Comparison of ENCODE assay signal across 9 cellular contexts in the genomic region with DNA sequence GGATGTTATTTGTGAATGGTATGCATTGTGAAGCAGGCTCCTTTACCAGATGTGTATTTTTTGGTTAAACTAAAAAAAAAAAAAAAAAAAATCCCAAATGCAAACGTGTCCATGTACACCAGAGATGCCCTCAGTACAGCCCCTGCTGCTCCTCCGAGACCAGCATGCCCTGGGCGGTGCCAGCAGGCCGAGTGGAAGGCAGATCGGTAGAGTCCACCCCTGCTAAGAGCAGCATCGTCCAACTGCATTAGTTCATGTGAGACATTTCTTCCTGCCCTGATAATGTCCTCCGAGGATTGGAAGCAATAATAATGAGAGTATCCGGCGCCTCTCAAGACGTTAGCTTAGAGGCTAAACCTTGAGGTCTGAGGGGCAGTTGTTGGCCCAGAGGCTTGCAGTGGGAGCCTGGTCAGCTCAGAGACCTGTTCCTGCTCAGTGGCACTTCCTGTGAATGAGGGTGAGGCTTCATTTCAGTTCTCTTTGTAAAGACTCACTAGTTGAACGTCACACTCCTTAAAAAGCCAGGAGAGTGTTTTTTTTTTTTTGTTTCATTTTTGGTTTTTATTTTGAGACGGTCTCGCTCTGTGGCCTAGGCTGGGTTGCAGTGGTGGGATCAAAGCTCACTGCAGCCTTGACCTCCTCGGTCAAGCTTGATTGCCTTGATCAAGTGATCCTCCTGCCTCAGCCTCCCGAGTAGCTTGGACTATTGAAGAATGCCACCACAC. TPM values are rescaled to one million over a fixed set of nuclear protein-coding genes. Genes with fewer than 3 reads are reported as not detected.
A peak's percentile ranks its signal among the peaks of the same experiment; 100 is the strongest.
DNase-seq lines count a peak whose midpoint lies in the region; ATAC-seq and TF ChIP-seq lines count a peak whose summit lies in the region.
"Had no signal": no experiment of that assay in that cellular context is flagged by ENCODE, and none has a peak within 500 bp of the region (broad histone marks: within the 10 kb centered on the region; RNA-seq: fewer than 3 reads in every experiment).

No MANE protein-coding gene starts in this region.

- no peaks in the 10 kb centered on the region for H3K27me3 Mint-ChIP-seq in natural killer cell treated with Interleukin-12 subunit alpha and Interleukin-12 subunit beta and Interleukin-15 and Interleukin-18, amount 100 ng/mL, for 72 hours

- H3K4me3 Mint-ChIP-seq in natural killer cell treated with Interleukin-12 subunit alpha and Interleukin-12 subunit beta and Interleukin-15 and Interleukin-18, amount 100 ng/mL, for 72 hours: peak overlapping the region; percentile 70

- H3K9me3 Mint-ChIP-seq in natural killer cell treated with Interleukin-12 subunit alpha and Interleukin-12 subunit beta and Interleukin-15 and Interleukin-18, amount 100 ng/mL, for 72 hours: no peaks in the 10 kb centered on the region

- H3K36me3 Mint-ChIP-seq in natural killer cell treated with Interleukin-12 subunit alpha and Interleukin-12 subunit beta and Interleukin-15 and Interleukin-18, amount 100 ng/mL, for 72 hours: no peaks in the 10 kb centered on the region

- no peaks in the 10 kb centered on the region for H3K36me3 ChIP-seq in KOPT-K1 (ENCODE audit: insufficient read depth, low read length)

- no peak for TF ChIP-seq CTCF in RWPE1 (conservative IDR thresholded peaks at IDR 0.05; ENCODE audit: low read depth)

- H3K4me1 Mint-ChIP-seq in natural killer cell treated with Interleukin-12 subunit alpha and Interleukin-12 subunit beta and Interleukin-15 and Interleukin-18, amount 100 ng/mL, for 72 hours (ENCODE audit: low read depth in 2 of 2): peaks cover 12 to 17% of the 10 kb centered on the region in 2 donors

- no peaks in the 10 kb centered on the region for H3K9me3 ChIP-seq in KOPT-K1 (ENCODE audit: insufficient read depth, low read length, poor library complexity, severe bottlenecking)
- H3K9me3 ChIP-seq: SK-N-SH had no signal

- peak overlapping the region; percentile 82 to 92 for H3K27ac Mint-ChIP-seq in natural killer cell treated with Interleukin-12 subunit alpha and Interleukin-12 subunit beta and Interleukin-15 and Interleukin-18, amount 100 ng/mL, for 72 hours

- CTCF ChIA-PET in RWPE1 (lab: Yijun Ruan, JAX): interaction anchor here (1.7 kb wide), 1 partner anchor 28 kb away, joined by 8 read pairs; a partner anchor contains a TSS

- POLR2A ChIA-PET in RWPE1 (lab: Yijun Ruan, JAX; ENCODE audit: low non-redundant PET): no interaction called here

- DNase-seq in natural killer cell treated with Interleukin-12 subunit alpha and Interleukin-12 subunit beta and Interleukin-15 and Interleukin-18, amount 100 ng/mL, for 72 hours (ENCODE audit: low spot score): no peak
- DNase-seq in epidermal melanocyte (ENCODE audit: insufficient read length, low spot score) (no peak), GF-D8 (lab: John Stamatoyannopoulos, UW) (no peak), RWPE1 (ENCODE audit: low spot score) (no peak), LoVo (ENCODE audit: low spot score) (no peak)
- DNase-seq: SK-N-SH had no signal

- ATAC-seq in GM18858 (IDR thresholded peaks at IDR 0.05; ENCODE audit: unreplicated experiment): peak; percentile 62
- ATAC-seq in GM21576 (IDR thresholded peaks at IDR 0.05; ENCODE audit: unreplicated experiment): peak; percentile 83
- ATAC-seq in natural killer cell treated with Interleukin-12 subunit alpha and Interleukin-12 subunit beta and Interleukin-15 and Interleukin-18, amount 100 ng/mL, for 72 hours: peak; percentile 77 to 86

- H3K27ac ChIP-seq in KOPT-K1 (ENCODE audit: low read depth, low read length, poor library complexity, severe bottlenecking) (peak overlapping the region; percentile 59), RWPE1 (no peak overlapping the region)

RNA-seq across cellular contexts. Expression of gene SLC66A3, which starts 5.6 kb away (rescaled TPM):
- 10 to 100 TPM in 1 of 2 donors, 1 to 10 TPM in 1; 8.2 to 13.0 TPM for total RNA-seq in natural killer cell treated with Interleukin-12 subunit alpha and Interleukin-12 subunit beta and Interleukin-15 and Interleukin-18, amount 100 ng/mL, for 72 hours
